1 cellular context compared by ENCODE assay signal in the genomic region with DNA sequence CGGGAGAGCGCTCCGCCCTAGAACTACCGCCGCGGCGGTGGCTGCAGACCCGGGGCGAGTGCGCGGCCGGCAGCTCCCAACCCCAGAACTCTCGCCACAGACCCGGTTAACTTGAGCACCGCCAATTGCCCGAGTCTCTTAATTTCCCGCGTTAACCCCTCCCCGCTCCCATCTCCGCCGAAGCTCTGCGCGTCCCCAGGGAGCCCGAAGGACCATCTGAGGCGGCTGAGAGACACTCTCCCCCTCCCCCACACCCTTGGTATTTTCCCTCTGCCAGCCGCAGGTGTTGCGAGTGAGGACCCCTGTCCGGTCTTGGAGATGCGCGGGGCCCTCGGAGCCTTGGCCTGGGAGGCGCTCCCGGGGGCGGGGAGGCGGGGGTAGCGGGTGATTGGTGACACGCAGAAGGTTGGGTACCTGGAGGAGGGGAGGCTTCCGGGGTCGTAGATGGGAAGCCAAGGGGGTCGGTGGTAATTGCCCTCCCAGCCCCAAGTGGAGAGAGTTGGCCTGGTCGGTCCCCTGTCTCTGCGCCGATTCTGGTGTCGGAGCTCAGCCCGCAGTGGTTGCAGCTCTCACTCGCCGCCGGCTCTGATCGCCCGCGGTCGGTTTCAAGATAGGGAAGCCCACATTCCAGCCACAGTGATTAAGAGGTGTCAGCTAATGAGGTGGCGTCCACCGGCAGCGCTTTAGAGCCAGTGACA.
TF ChIP-seq lines count a peak whose summit lies in the region.

No MANE protein-coding gene starts in this region.

TF ChIP-seq in HepG2, 621 proteins besides CTCF, POLR2A, EP300 and RAD21 (continued from another document):
- no peak for TF ChIP-seq EHMT2 (IDR thresholded peaks at IDR 0.05; ENCODE audit: borderline replicate concordance, low read depth, low read length)
- TF ChIP-seq, protein P1, sequence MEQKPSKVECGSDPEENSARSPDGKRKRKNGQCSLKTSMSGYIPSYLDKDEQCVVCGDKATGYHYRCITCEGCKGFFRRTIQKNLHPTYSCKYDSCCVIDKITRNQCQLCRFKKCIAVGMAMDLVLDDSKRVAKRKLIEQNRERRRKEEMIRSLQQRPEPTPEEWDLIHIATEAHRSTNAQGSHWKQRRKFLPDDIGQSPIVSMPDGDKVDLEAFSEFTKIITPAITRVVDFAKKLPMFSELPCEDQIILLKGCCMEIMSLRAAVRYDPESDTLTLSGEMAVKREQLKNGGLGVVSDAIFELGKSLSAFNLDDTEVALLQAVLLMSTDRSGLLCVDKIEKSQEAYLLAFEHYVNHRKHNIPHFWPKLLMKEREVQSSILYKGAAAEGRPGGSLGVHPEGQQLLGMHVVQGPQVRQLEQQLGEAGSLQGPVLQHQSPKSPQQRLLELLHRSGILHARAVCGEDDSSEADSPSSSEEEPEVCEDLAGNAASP (CRISPR knock-in tag; IDR thresholded peaks at IDR 0.05; ENCODE audit: borderline replicate concordance) = no peak
- no peak for TF ChIP-seq ZNF792 (CRISPR knock-in tag; IDR thresholded peaks at IDR 0.05)
- TF ChIP-seq CHD4 (IDR thresholded peaks at IDR 0.05; ENCODE audit: borderline replicate concordance, low read length) = no peak
- no peak for TF ChIP-seq SETDB1 (CRISPR knock-in tag; IDR thresholded peaks at IDR 0.05; ENCODE audit: borderline replicate concordance)
- TF ChIP-seq GATA4 (IDR thresholded peaks at IDR 0.05; ENCODE audit: borderline replicate concordance, low read depth) = no peak
- no peak for TF ChIP-seq MAFK (conservative IDR thresholded peaks at IDR 0.05 in 1 of 2, IDR thresholded peaks at IDR 0.05 in 1 of 2; ENCODE audit: low read length in 2 of 2)
